ENCODE assay signal across 8 cellular contexts in the genomic region with DNA sequence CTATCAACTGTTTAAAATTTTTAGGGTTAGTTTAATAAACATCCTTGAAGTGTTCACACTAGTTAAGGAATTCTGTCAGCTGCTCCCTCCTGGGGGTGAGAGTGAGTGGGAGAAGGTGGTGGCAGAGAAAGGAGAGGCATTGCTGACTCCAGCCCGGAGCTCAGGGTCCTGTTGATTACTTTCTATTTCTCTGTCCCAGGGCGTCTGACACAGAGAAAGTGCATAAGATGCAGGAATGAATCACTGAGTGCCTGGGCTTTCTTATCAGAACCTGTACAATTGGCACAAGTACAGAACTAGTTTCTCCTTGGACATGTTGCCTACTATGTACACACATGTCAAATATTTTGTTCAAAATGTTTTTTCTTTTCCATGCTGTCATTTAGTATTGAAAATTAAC.
"Had no signal": no experiment of that assay in that cellular context is flagged by ENCODE, and none has a peak within 500 bp of the region (broad histone marks: within the 10 kb centered on the region; RNA-seq: fewer than 3 reads in every experiment).

No MANE protein-coding gene starts in this region.

- H2AFZ ChIP-seq: GM23248 had no signal

- H3K4me3 ChIP-seq: GM23248, HAP-1, K562 had no signal

- H3K36me3 ChIP-seq: HAP-1 had no signal

- DNase-seq: GM23248, GOT3, H7, HFFc6, IMR-90 had no signal

- H3K27ac Mint-ChIP-seq: HFFc6 had no signal

- H3K27ac ChIP-seq: GM23248, HL-60 had no signal

- H3K4me3 Mint-ChIP-seq: HFFc6 had no signal
